In genomic region chr11:66579017-66579606, GRCh38 we compare ENCODE assay signal across 8 cellular contexts. TPM values are rescaled to one million over a fixed set of nuclear protein-coding genes. Genes with fewer than 3 reads are reported as not detected.
DNase-seq lines count a peak whose midpoint lies in the region; ATAC-seq and TF ChIP-seq lines count a peak whose summit lies in the region.

No MANE protein-coding gene starts in this region.

- DNase-seq in CD8-positive, alpha-beta T cell: peak; percentile 43 to 86 (median 77)
- peak; percentile 77 for DNase-seq in IMR-90
- DNase-seq in SKM-1 (lab: John Stamatoyannopoulos, UW; ENCODE audit: unreplicated experiment): peak; percentile 20
- peak; percentile 83 to 87 for DNase-seq in activated naive CD4-positive, alpha-beta T cell treated with anti-CD3 and anti-CD28 coated beads, Interleukin-2, amount 50 U/mL, for 72 hours (ENCODE audit: low spot score in 2 of 2)
- DNase-seq in Right ventricle myocardium superior: peak; percentile 89
- peak; percentile 81 for DNase-seq in progenitor cell of endocrine pancreas (ENCODE audit: low spot score, unreplicated experiment)
- peak; percentile 72 for DNase-seq in ureter (ENCODE audit: low spot score)

- ATAC-seq in CD8-positive, alpha-beta T cell: peak; percentile 90
- ATAC-seq in IMR-90 (ENCODE audit: low read depth): peak; percentile 93
- ATAC-seq in activated naive CD4-positive, alpha-beta T cell treated with anti-CD3 and anti-CD28 coated beads, Interleukin-2, amount 50 U/mL, for 72 hours: peak; percentile 94 to 97
- peak; percentile 95 for ATAC-seq in Right ventricle myocardium superior (ENCODE audit: poor library complexity)
- ATAC-seq in HG02678 (IDR thresholded peaks at IDR 0.05; ENCODE audit: unreplicated experiment): no peak

- no peaks in the 10 kb centered on the region for H3K36me3 ChIP-seq in CD8-positive, alpha-beta T cell (ENCODE audit: insufficient read depth, low read length)
- no peaks in the 10 kb centered on the region for H3K36me3 ChIP-seq in IMR-90 (ENCODE audit: control insufficient read depth, insufficient read depth, low read length)

- H3K23ac ChIP-seq in IMR-90 (ENCODE audit: low read depth, low read length): no peak overlapping the region

- peak overlapping the region; percentile 22 for H2AK9ac ChIP-seq in IMR-90 (replicated peaks; ENCODE audit: low read depth, low read length, poor library complexity)

- H3K4ac ChIP-seq in IMR-90 (ENCODE audit: low read depth, low read length): no peak overlapping the region

- no peak overlapping the region for H2BK120ac ChIP-seq in IMR-90 (ENCODE audit: low read depth, low read length)

- no peak overlapping the region for H3K18ac ChIP-seq in IMR-90 (ENCODE audit: low read depth, low read length)

- H3K9ac ChIP-seq in IMR-90 (ENCODE audit: low read depth, low read length): no peak overlapping the region

- H3K56ac ChIP-seq in IMR-90 (ENCODE audit: extremely low read depth, insufficient read depth, low read length): no peak overlapping the region

- intact Hi-C loops in CD8-positive, alpha-beta T cell (cut with DNase I, micrococcal nuclease): loop anchor here (1.0 to 5.0 kb wide), 5 partner anchors 38 to 256 kb away; partner anchors contain the start of genes RBM14 (in 1 of the 2) and RBM4 (in 1 of the 2)
- intact Hi-C loops in IMR-90 (cut with micrococcal nuclease): loop anchor here (1.0 to 2.0 kb wide), 3 partner anchors 62 to 256 kb away; no protein-coding TSS in a partner anchor
- intact Hi-C loops in Right ventricle myocardium superior (cut with DNase I): loop anchor here (2.0 kb wide), 1 partner anchor 100 kb away; no protein-coding TSS in a partner anchor

- peak; percentile 85 for TF ChIP-seq RAD21 in IMR-90 (IDR thresholded peaks at IDR 0.05; ENCODE audit: low read length)

- H3K27ac ChIP-seq in CD8-positive, alpha-beta T cell (ENCODE audit: low read depth, low read length): no peak overlapping the region
- H3K27ac ChIP-seq in IMR-90 (ENCODE audit: insufficient read depth, low read length): no peak overlapping the region

- H4K91ac ChIP-seq in IMR-90 (ENCODE audit: insufficient read depth, low read depth, low read length): no peak overlapping the region

- POLR2A ChIA-PET in CD8-positive, alpha-beta T cell (lab: Charles Lee): interaction anchor here (1.3 to 1.5 kb wide), 2 partner anchors 17 to 99 kb away, joined by 3 to 11 read pairs; partner anchors contain the start of gene RBM4B
- POLR2A ChIA-PET in IMR-90 (lab: Charles Lee; ENCODE audit: unreplicated experiment): no interaction called here

- H3K4me3 Mint-ChIP-seq in CD8-positive, alpha-beta T cell: no peak overlapping the region
- no peak overlapping the region for H3K4me3 Mint-ChIP-seq in progenitor cell of endocrine pancreas (ENCODE audit: low read depth)

- H4K20me1 ChIP-seq in IMR-90 (ENCODE audit: insufficient read depth, low read length): no peaks in the 10 kb centered on the region

- CTCF ChIA-PET in CD8-positive, alpha-beta T cell (lab: Charles Lee): interaction anchor here (0.6 to 11.1 kb wide), 28 partner anchors 10 to 1619 kb away, joined by 3 to 280 read pairs (median 4); partner anchors contain the start of genes CCDC87, CCS, CTSF and RBM4
- CTCF ChIA-PET in IMR-90 (lab: Yijun Ruan, JAX): interaction anchor here (0.6 to 1.3 kb wide), 4 partner anchors 13 to 100 kb away, joined by 3 to 5 read pairs (median 4); partner anchors contain the start of genes CCDC87 and CCS

- H2BK15ac ChIP-seq in IMR-90 (ENCODE audit: low read depth, low read length): no peak overlapping the region

- no TSS peak for BruUV-seq in IMR-90 (replicated peaks; lab: Mats Ljungman, UMichigan)

- H3K36me3 Mint-ChIP-seq in CD8-positive, alpha-beta T cell: no peaks in the 10 kb centered on the region
- peaks cover 0 to 6% of the 10 kb centered on the region in 2 donors for H3K36me3 Mint-ChIP-seq in activated naive CD4-positive, alpha-beta T cell treated with anti-CD3 and anti-CD28 coated beads, Interleukin-2, amount 50 U/mL, for 72 hours
- peaks cover 1% of the 10 kb centered on the region for H3K36me3 Mint-ChIP-seq in progenitor cell of endocrine pancreas (ENCODE audit: insufficient read depth)

- no peak overlapping the region for H3K27ac Mint-ChIP-seq in CD8-positive, alpha-beta T cell
- H3K27ac Mint-ChIP-seq in activated naive CD4-positive, alpha-beta T cell treated with anti-CD3 and anti-CD28 coated beads, Interleukin-2, amount 50 U/mL, for 72 hours: no peak overlapping the region
- H3K27ac Mint-ChIP-seq in progenitor cell of endocrine pancreas: no peak overlapping the region

- H2AK5ac ChIP-seq in IMR-90 (ENCODE audit: low read depth, low read length): no peak overlapping the region

- dilution Hi-C loops in IMR-90 (cut with HindIII; ENCODE audit: low sequenced_read_pairs, unreplicated experiment): no loop called here

- in situ Hi-C loops in IMR-90 (cut with MboI; ENCODE audit: low sequenced_read_pairs): loop anchor here (10.0 kb wide), 1 partner anchor 256 kb away; no protein-coding TSS in a partner anchor

- no peak overlapping the region for H2BK20ac ChIP-seq in IMR-90 (ENCODE audit: low read depth, low read length)

- peak overlapping the region; percentile 38; the same call in 1 of the 2 replicates for H3K4me2 ChIP-seq in IMR-90 (ENCODE audit: low read depth, low read length)

- no peak for TF ChIP-seq POLR2A in IMR-90 (IDR thresholded peaks at IDR 0.05; ENCODE audit: low read depth, low read length)

- H3K4me1 ChIP-seq in CD8-positive, alpha-beta T cell (ENCODE audit: insufficient read depth, low read length): no peaks in the 10 kb centered on the region
- peaks cover 6% of the 10 kb centered on the region for H3K4me1 ChIP-seq in IMR-90 (ENCODE audit: control insufficient read depth, insufficient read depth, low read length)

- no peak overlapping the region for H3K4me3 ChIP-seq in CD8-positive, alpha-beta T cell (ENCODE audit: low read depth, low read length)
- H3K4me3 ChIP-seq in IMR-90 (ENCODE audit: insufficient read depth, low read depth, low read length): no peak overlapping the region

- H3K9me1 ChIP-seq in IMR-90 (ENCODE audit: insufficient read depth, low read length): no peaks in the 10 kb centered on the region

- no peak overlapping the region for H4K8ac ChIP-seq in IMR-90 (ENCODE audit: low read depth in 2 of 2, low read length in 2 of 2)

- no peak overlapping the region for H3K14ac ChIP-seq in IMR-90 (replicated peaks; ENCODE audit: low read depth, low read length)

- H2BK5ac ChIP-seq in IMR-90 (ENCODE audit: low read depth, low read length, poor library complexity, severe bottlenecking): no peak overlapping the region

- H3K27me3 ChIP-seq in CD8-positive, alpha-beta T cell (ENCODE audit: insufficient read depth, low read length): no peaks in the 10 kb centered on the region
- H3K27me3 ChIP-seq in IMR-90 (ENCODE audit: control insufficient read depth, insufficient read depth, low read length): no peaks in the 10 kb centered on the region

- WGBS in IMR-90 (ENCODE audit: extremely low coverage in 2 of 2, insufficient read length in 1 of 2), 2 experiments: 39% methylated on average over 10 of the region's 25 CpGs; no CpG with 5 or more reads in 1 of the 2 experiments

- peaks cover 6% of the 10 kb centered on the region for H3K4me1 Mint-ChIP-seq in CD8-positive, alpha-beta T cell (ENCODE audit: low read depth)
- H3K4me1 Mint-ChIP-seq in progenitor cell of endocrine pancreas (ENCODE audit: low read depth): no peaks in the 10 kb centered on the region

- H3K27me3 Mint-ChIP-seq in CD8-positive, alpha-beta T cell (ENCODE audit: low read depth): peaks cover 2% of the 10 kb centered on the region
- H3K27me3 Mint-ChIP-seq in progenitor cell of endocrine pancreas: peaks cover 19% of the 10 kb centered on the region

- peaks cover 8% of the 10 kb centered on the region for H3K9me3 Mint-ChIP-seq in CD8-positive, alpha-beta T cell
- H3K9me3 Mint-ChIP-seq in activated naive CD4-positive, alpha-beta T cell treated with anti-CD3 and anti-CD28 coated beads, Interleukin-2, amount 50 U/mL, for 72 hours: peaks cover 0 to 5% of the 10 kb centered on the region in 2 donors
- H3K9me3 Mint-ChIP-seq in progenitor cell of endocrine pancreas (ENCODE audit: low read depth): peaks cover 4% of the 10 kb centered on the region

- peak; percentile 86 for TF ChIP-seq CTCF in CD8-positive, alpha-beta T cell (IDR thresholded peaks at IDR 0.05)
- TF ChIP-seq CTCF in IMR-90 (conservative IDR thresholded peaks at IDR 0.05; ENCODE audit: low read depth, low read length): peak; percentile 82
- peak; percentile 86 for TF ChIP-seq CTCF in progenitor cell of endocrine pancreas (IDR thresholded peaks at IDR 0.05; ENCODE audit: unreplicated experiment)

- H3K79me1 ChIP-seq in IMR-90 (ENCODE audit: low read depth in 1 of 2, low read length in 2 of 2): no peaks in the 10 kb centered on the region

- H4K5ac ChIP-seq in IMR-90 (ENCODE audit: low read depth, low read length): no peak overlapping the region

- no peaks in the 10 kb centered on the region for H3K9me3 ChIP-seq in CD8-positive, alpha-beta T cell (ENCODE audit: low read length)
- 0 out of 2 replicates have a peak, but pooled peaks cover 2% of the 10 kb centered on the region for H3K9me3 ChIP-seq in IMR-90 (ENCODE audit: control insufficient read depth, insufficient read depth, low read length)

- peak overlapping the region; percentile 76 for H2AFZ ChIP-seq in IMR-90 (replicated peaks; ENCODE audit: low read length, poor library complexity)

RNA-seq across cellular contexts. Expression of gene CTSF, which starts 10.7 kb away (rescaled TPM):
- total RNA-seq in CD8-positive, alpha-beta T cell: 10 to 100 TPM; 13.1 to 14.1 TPM
- 3.6 and 4.1 TPM in 2 replicates for total RNA-seq in IMR-90 (2012; rRNA removed)
- 15.2 and 16.0 TPM in 2 replicates for polyA plus RNA-seq in IMR-90 (2012; rRNA removed)
- polyA plus RNA-seq in IMR-90 (2012; cell fraction: cytosol; rRNA removed): 15.8 and 25.9 TPM in 2 replicates
- polyA plus RNA-seq in IMR-90 (2012; cell fraction: nucleus; rRNA removed; ENCODE audit: low replicate concordance): 51.7 and 61.9 TPM in 2 replicates
- 10 to 100 TPM in 1 of 2 donors, 1 to 10 TPM in 1; 2.5 to 10.6 TPM for total RNA-seq in activated naive CD4-positive, alpha-beta T cell treated with anti-CD3 and anti-CD28 coated beads, Interleukin-2, amount 50 U/mL, for 72 hours
- total RNA-seq in Right ventricle myocardium superior: 59.3 TPM
- 3.6 and 4.1 TPM in 2 replicates for total RNA-seq in progenitor cell of endocrine pancreas
- 27.0 TPM for total RNA-seq in ureter

RNA-seq across cellular contexts. Expression of gene CCDC87, which starts 13.8 kb away (rescaled TPM):
- under 1 TPM; 0.53 to 0.65 TPM for total RNA-seq in CD8-positive, alpha-beta T cell
- under 0.01 and 0.18 TPM in 2 replicates for total RNA-seq in IMR-90 (2012; rRNA removed)
- 0.14 and 0.19 TPM in 2 replicates for polyA plus RNA-seq in IMR-90 (2012; rRNA removed)
- polyA plus RNA-seq in IMR-90 (2012; cell fraction: cytosol; rRNA removed): 0.10 and 0.15 TPM in 2 replicates
- 0.04 and 0.07 TPM in 2 replicates for polyA plus RNA-seq in IMR-90 (2012; cell fraction: nucleus; rRNA removed; ENCODE audit: low replicate concordance)
- total RNA-seq in activated naive CD4-positive, alpha-beta T cell treated with anti-CD3 and anti-CD28 coated beads, Interleukin-2, amount 50 U/mL, for 72 hours: under 1 TPM; 0.19 to 0.50 TPM
- total RNA-seq in Right ventricle myocardium superior: 0.24 TPM
- total RNA-seq in progenitor cell of endocrine pancreas: 0.89 and 1.1 TPM in 2 replicates
- total RNA-seq in ureter: 0.55 TPM

RNA-seq across cellular contexts. Expression of gene CCS, which starts 13.9 kb away (rescaled TPM):
- 10 to 100 TPM; 30.0 to 32.3 TPM for total RNA-seq in CD8-positive, alpha-beta T cell
- total RNA-seq in IMR-90 (2012; rRNA removed) (20.1 and 21.4 TPM in 2 replicates), Right ventricle myocardium superior (25.8 TPM), progenitor cell of endocrine pancreas (48.9 and 49.7 TPM in 2 replicates), ureter (34.8 TPM)
- 53.0 and 54.6 TPM in 2 replicates for polyA plus RNA-seq in IMR-90 (2012; rRNA removed)
- polyA plus RNA-seq in IMR-90 (2012; cell fraction: cytosol; rRNA removed): 33.9 and 50.0 TPM in 2 replicates
- polyA plus RNA-seq in IMR-90 (2012; cell fraction: nucleus; rRNA removed; ENCODE audit: low replicate concordance): 401 and 499 TPM in 2 replicates
- total RNA-seq in activated naive CD4-positive, alpha-beta T cell treated with anti-CD3 and anti-CD28 coated beads, Interleukin-2, amount 50 U/mL, for 72 hours: 10 to 100 TPM; 23.2 to 33.0 TPM

RNA-seq across cellular contexts. Expression of gene ACTN3, which starts 32.4 kb away (rescaled TPM):
- total RNA-seq in CD8-positive, alpha-beta T cell: under 1 TPM; 0.17 to 0.27 TPM
- total RNA-seq in IMR-90 (2012; rRNA removed) (under 0.01 TPM in 2 replicates), Right ventricle myocardium superior (not detected), progenitor cell of endocrine pancreas (0.43 and 0.44 TPM in 2 replicates), ureter (0.16 TPM)
- polyA plus RNA-seq in IMR-90 (2012; rRNA removed): 0.05 and 0.06 TPM in 2 replicates
- 0.04 TPM in 1 of 2 replicates, not detected in the other for polyA plus RNA-seq in IMR-90 (2012; cell fraction: cytosol; rRNA removed)
- 0.31 and 0.55 TPM in 2 replicates for polyA plus RNA-seq in IMR-90 (2012; cell fraction: nucleus; rRNA removed; ENCODE audit: low replicate concordance)
- under 1 TPM; 0.31 to 0.57 TPM for total RNA-seq in activated naive CD4-positive, alpha-beta T cell treated with anti-CD3 and anti-CD28 coated beads, Interleukin-2, amount 50 U/mL, for 72 hours

RNA-seq across cellular contexts. Expression of gene ZDHHC24, which starts 33.3 kb away (rescaled TPM):
- total RNA-seq in CD8-positive, alpha-beta T cell: 10 to 100 TPM; 15.0 to 15.9 TPM
- total RNA-seq in IMR-90 (2012; rRNA removed) (3.2 and 3.6 TPM in 2 replicates), Right ventricle myocardium superior (4.4 TPM), progenitor cell of endocrine pancreas (9.7 and 10.5 TPM in 2 replicates), ureter (14.2 TPM)
- 10.9 and 18.1 TPM in 2 replicates for polyA plus RNA-seq in IMR-90 (2012; rRNA removed)
- polyA plus RNA-seq in IMR-90 (2012; cell fraction: cytosol; rRNA removed): 11.6 and 19.1 TPM in 2 replicates
- polyA plus RNA-seq in IMR-90 (2012; cell fraction: nucleus; rRNA removed; ENCODE audit: low replicate concordance): 4.9 and 7.9 TPM in 2 replicates
- total RNA-seq in activated naive CD4-positive, alpha-beta T cell treated with anti-CD3 and anti-CD28 coated beads, Interleukin-2, amount 50 U/mL, for 72 hours: 10 to 100 TPM; 14.0 to 15.4 TPM

Comparison
In these comparisons a context has a peak if more than half of its experiments do, and no peak if none do; other contexts are left out.
1. DNase-seq: peak in every context shown above with its lines; median percentile 89 in Right ventricle myocardium superior; 85 in activated naive CD4-positive, alpha-beta T cell treated with anti-CD3 and anti-CD28 coated beads, Interleukin-2, amount 50 U/mL, for 72 hours; 81 in progenitor cell of endocrine pancreas; 77 in CD8-positive, alpha-beta T cell; 77 in IMR-90; 72 in ureter; 20 in SKM-1.